Comparison of ENCODE assay signal across 22 cellular contexts in genomic region chr2:11388262-11389047, GRCh38. TPM values are rescaled to one million over a fixed set of nuclear protein-coding genes. Genes with fewer than 3 reads are reported as not detected.
DNase-seq lines count a peak whose midpoint lies in the region; ATAC-seq, FAIRE-seq and TF ChIP-seq lines count a peak whose summit lies in the region.
"Had no signal": no experiment of that assay in that cellular context is flagged by ENCODE, and none has a peak within 500 bp of the region (broad histone marks: within the 10 kb centered on the region; RNA-seq: fewer than 3 reads in every experiment).

No MANE protein-coding gene starts in this region.

- DNase-seq in A549 (ENCODE audit: low read depth in 1 of 2, low spot score in 1 of 2) (no peak), HT-29 (ENCODE audit: low spot score) (peak; percentile 66), UCSD-AML1 (lab: John Stamatoyannopoulos, UW; ENCODE audit: unreplicated experiment) (no peak), endothelial cell (ENCODE audit: low spot score) (no peak)
- DNase-seq: activated CD4-positive, CD25-positive, alpha-beta regulatory T cell treated with anti-CD3 and anti-CD28 coated beads, Interleukin-2, amount 50 U/mL, for 72 hours; activated naive CD8-positive, alpha-beta T cell treated with anti-CD3 and anti-CD28 coated beads, Interleukin-2, amount 10 ng/mL, durations not matched to agents 7 days and 5 days; glutamatergic neuron; GM23248; natural killer cell; NCI-H187; PC-9; stimulated activated CD4-positive, alpha-beta T cell treated with anti-CD3 and anti-CD28 coated beads, Interleukin-4, amount 100 ng/mL, for 4 hours; SW 1271 had no signal

- H3K4me1 ChIP-seq in A549 (peaks cover 77% of the 10 kb centered on the region), mucosa of rectum (ENCODE audit: control insufficient read depth in 2 of 2, insufficient read depth in 2 of 2, low read length in 2 of 2) (peaks cover 50 to 52% of the 10 kb centered on the region in 2 donors)

- peak overlapping the region; percentile 86 to 92 for H3K27ac ChIP-seq in A549
- peak overlapping the region; percentile 74 for H3K27ac ChIP-seq in cingulate gyrus (ENCODE audit: low read depth, low read length)
- H3K27ac ChIP-seq in mucosa of rectum (ENCODE audit: low read depth in 2 of 2, low read length in 2 of 2), result peak overlapping the region; percentile 90 to 94
- H3K27ac ChIP-seq: GM23248, KMS-11, PC-9 had no signal

- TF ChIP-seq POLR2A in A549 (IDR thresholded peaks at IDR 0.05; ENCODE audit: low read length), result no peak

- no peak for TF ChIP-seq CTCF in A549 (IDR thresholded peaks at IDR 0.05)
- no peak for TF ChIP-seq CTCF in endothelial cell (IDR thresholded peaks at IDR 0.05; ENCODE audit: unreplicated experiment)

- no peak for TF ChIP-seq EP300 in A549 (IDR thresholded peaks at IDR 0.05)

- TF ChIP-seq RAD21 in A549 (conservative IDR thresholded peaks at IDR 0.05 in 1 of 2, IDR thresholded peaks at IDR 0.05 in 1 of 2), result no peak

- no peak overlapping the region for H3K4me3 Mint-ChIP-seq in endothelial cell (ENCODE audit: unreplicated experiment)
- H3K4me3 Mint-ChIP-seq: activated naive CD8-positive, alpha-beta T cell treated with anti-CD3 and anti-CD28 coated beads, Interleukin-2, amount 10 ng/mL, durations not matched to agents 7 days and 5 days; natural killer cell; stimulated activated memory B cell treated with anti-CD40 and anti-IgM and Interleukin-4, amounts not matched to agents 10 μg/mL and 1 μg/mL and 100 μg/mL, for 72 hours had no signal

- H3K27ac Mint-ChIP-seq in endothelial cell (ENCODE audit: unreplicated experiment), result no peak overlapping the region
- H3K27ac Mint-ChIP-seq: activated naive CD8-positive, alpha-beta T cell treated with anti-CD3 and anti-CD28 coated beads, Interleukin-2, amount 10 ng/mL, durations not matched to agents 7 days and 5 days; natural killer cell; stimulated activated memory B cell treated with anti-CD40 and anti-IgM and Interleukin-4, amounts not matched to agents 10 μg/mL and 1 μg/mL and 100 μg/mL, for 72 hours had no signal

- peak overlapping the region; percentile 54 for H3K4me2 ChIP-seq in A549
- H3K4me2 ChIP-seq: KMS-11, PC-9 had no signal

- no peaks in the 10 kb centered on the region for H3K36me3 Mint-ChIP-seq in endothelial cell (ENCODE audit: low read depth, unreplicated experiment)
- H3K36me3 Mint-ChIP-seq: activated naive CD8-positive, alpha-beta T cell treated with anti-CD3 and anti-CD28 coated beads, Interleukin-2, amount 10 ng/mL, durations not matched to agents 7 days and 5 days; natural killer cell; stimulated activated memory B cell treated with anti-CD40 and anti-IgM and Interleukin-4, amounts not matched to agents 10 μg/mL and 1 μg/mL and 100 μg/mL, for 72 hours had no signal

- H3K9ac ChIP-seq in mucosa of rectum (ENCODE audit: low read depth in 1 of 2, low read length in 2 of 2), result peak overlapping the region; percentile 48 to 67
- H3K9ac ChIP-seq: GM23248, KMS-11 had no signal

- H3K9me3 ChIP-seq in A549, result no peaks in the 10 kb centered on the region
- H3K9me3 ChIP-seq in mucosa of rectum (ENCODE audit: control insufficient read depth in 2 of 2, low read length in 2 of 2), result no peaks in the 10 kb centered on the region
- H3K9me3 ChIP-seq: Caco-2 had no signal

- peaks cover 11% of the 10 kb centered on the region for H3K4me1 Mint-ChIP-seq in endothelial cell (ENCODE audit: unreplicated experiment)
- H3K4me1 Mint-ChIP-seq: activated naive CD8-positive, alpha-beta T cell treated with anti-CD3 and anti-CD28 coated beads, Interleukin-2, amount 10 ng/mL, durations not matched to agents 7 days and 5 days; natural killer cell; stimulated activated memory B cell treated with anti-CD40 and anti-IgM and Interleukin-4, amounts not matched to agents 10 μg/mL and 1 μg/mL and 100 μg/mL, for 72 hours had no signal

- ATAC-seq in A549 (no peak), GM18873 (IDR thresholded peaks at IDR 0.05; ENCODE audit: low FRiP score, unreplicated experiment) (no peak), GM21367 (IDR thresholded peaks at IDR 0.05; ENCODE audit: unreplicated experiment) (no peak)
- ATAC-seq: natural killer cell; sciatic nerve; stimulated activated memory B cell treated with anti-CD40 and anti-IgM and Interleukin-4, amounts not matched to agents 10 μg/mL and 1 μg/mL and 100 μg/mL, for 72 hours had no signal

- H3K9me3 Mint-ChIP-seq in endothelial cell (ENCODE audit: unreplicated experiment), result no peaks in the 10 kb centered on the region
- H3K9me3 Mint-ChIP-seq: activated naive CD8-positive, alpha-beta T cell treated with anti-CD3 and anti-CD28 coated beads, Interleukin-2, amount 10 ng/mL, durations not matched to agents 7 days and 5 days; natural killer cell; stimulated activated memory B cell treated with anti-CD40 and anti-IgM and Interleukin-4, amounts not matched to agents 10 μg/mL and 1 μg/mL and 100 μg/mL, for 72 hours had no signal

- POLR2A ChIA-PET in A549 (lab: Yijun Ruan, JAX), result interaction anchor here (0.8 to 6.8 kb wide), 4 partner anchors 14 to 256 kb away, joined by 3 to 82 read pairs (median 3); partner anchors contain the start of gene ROCK2

- 50% methylated on average over 8 of the region's 8 CpGs for WGBS in A549 (ENCODE audit: missing lambda C conversion rate)

- H3K36me3 ChIP-seq in mucosa of rectum (ENCODE audit: control insufficient read depth in 2 of 2, insufficient read depth in 2 of 2, low read length in 2 of 2), result no peaks in the 10 kb centered on the region

- no peak for FAIRE-seq in A549 (lab: Jason Lieb, UNC)
- FAIRE-seq: colon had no signal

- peaks cover 2% of the 10 kb centered on the region for H3K27me3 Mint-ChIP-seq in endothelial cell (ENCODE audit: unreplicated experiment)
- H3K27me3 Mint-ChIP-seq: activated naive CD8-positive, alpha-beta T cell treated with anti-CD3 and anti-CD28 coated beads, Interleukin-2, amount 10 ng/mL, durations not matched to agents 7 days and 5 days; stimulated activated memory B cell treated with anti-CD40 and anti-IgM and Interleukin-4, amounts not matched to agents 10 μg/mL and 1 μg/mL and 100 μg/mL, for 72 hours had no signal

- H3K4me3 ChIP-seq in A549, result no peak overlapping the region
- H3K4me3 ChIP-seq in mucosa of rectum (ENCODE audit: low read length in 2 of 2), result peak overlapping the region; percentile 49 to 56
- H3K4me3 ChIP-seq: GM23248, PC-9 had no signal

- CTCF ChIA-PET in A549 (lab: Yijun Ruan, JAX), result interaction anchor here (1.0 to 9.7 kb wide), 9 partner anchors 12 to 256 kb away, joined by 3 to 55 read pairs (median 5); partner anchors contain the start of gene ROCK2

- H3K27me3 ChIP-seq in mucosa of rectum (ENCODE audit: control insufficient read depth in 2 of 2, insufficient read depth in 2 of 2, low read length in 2 of 2), result no peaks in the 10 kb centered on the region

TF ChIP-seq in A549, 52 proteins besides CTCF, POLR2A, EP300 and RAD21 (continues in another document):
- TF ChIP-seq JUNB (IDR thresholded peaks at IDR 0.05) (no peak), RARB (CRISPR knock-in tag; IDR thresholded peaks at IDR 0.05) (no peak), HDAC2 (IDR thresholded peaks at IDR 0.05) (no peak), FOSL2 (IDR thresholded peaks at IDR 0.05) (no peak), FOSL2 (CRISPR knock-in tag; IDR thresholded peaks at IDR 0.05) (no peak), EHF (CRISPR knock-in tag; IDR thresholded peaks at IDR 0.05) (no peak), ZSCAN20 (CRISPR knock-in tag; IDR thresholded peaks at IDR 0.05) (no peak), HMGXB4 (CRISPR knock-in tag; IDR thresholded peaks at IDR 0.05; ENCODE audit: borderline replicate concordance) (no peak), PHF8 (IDR thresholded peaks at IDR 0.05; ENCODE audit: borderline replicate concordance, low read depth) (no peak), MAFK (IDR thresholded peaks at IDR 0.05; ENCODE audit: partially characterized antibody) (no peak), HOXB5 (CRISPR knock-in tag; IDR thresholded peaks at IDR 0.05) (no peak), SMC3 (IDR thresholded peaks at IDR 0.05) (no peak), EHMT2 (IDR thresholded peaks at IDR 0.05; ENCODE audit: low read depth) (peak; percentile 67)
- TF ChIP-seq, protein P1, sequence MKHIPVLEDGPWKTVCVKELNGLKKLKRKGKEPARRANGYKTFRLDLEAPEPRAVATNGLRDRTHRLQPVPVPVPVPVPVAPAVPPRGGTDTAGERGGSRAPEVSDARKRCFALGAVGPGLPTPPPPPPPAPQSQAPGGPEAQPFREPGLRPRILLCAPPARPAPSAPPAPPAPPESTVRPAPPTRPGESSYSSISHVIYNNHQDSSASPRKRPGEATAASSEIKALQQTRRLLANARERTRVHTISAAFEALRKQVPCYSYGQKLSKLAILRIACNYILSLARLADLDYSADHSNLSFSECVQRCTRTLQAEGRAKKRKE (CRISPR knock-in tag; IDR thresholded peaks at IDR 0.05; ENCODE audit: low read depth), result no peak

RNA-seq across cellular contexts. Expression of gene ROCK2, which starts 44.0 kb away (rescaled TPM):
- polyA plus RNA-seq in A549 (2011; rRNA removed) (33.4 and 38.7 TPM in 2 replicates), A549 (2017; fragmentation: RNase III; extraction: RNeasy Plus Mini Kit Qiagen cat#74134 plus additional on column Dnase treatment) (34.0 to 38.0 TPM (median 36.4 TPM) in 3 replicates)
- polyA plus RNA-seq in A549 (2012; cell fraction: cytosol; rRNA removed), result 5.9 and 6.5 TPM in 2 replicates
- polyA plus RNA-seq in A549 (2012; cell fraction: nucleus; rRNA removed), result 4.2 and 6.9 TPM in 2 replicates
- polyA minus RNA-seq in A549 (2011; rRNA and poly(A)+ RNA removed), result 28.9 and 30.0 TPM in 2 replicates
- total RNA-seq in HT-29 (2014; rRNA removed; shearing (Covaris generic)), result 37.1 and 39.4 TPM in 2 replicates
- total RNA-seq in endothelial cell (ENCODE audit: unreplicated experiment), result 52.8 TPM
